Comparison of ENCODE assay signal across 25 cellular contexts in the genomic region with DNA sequence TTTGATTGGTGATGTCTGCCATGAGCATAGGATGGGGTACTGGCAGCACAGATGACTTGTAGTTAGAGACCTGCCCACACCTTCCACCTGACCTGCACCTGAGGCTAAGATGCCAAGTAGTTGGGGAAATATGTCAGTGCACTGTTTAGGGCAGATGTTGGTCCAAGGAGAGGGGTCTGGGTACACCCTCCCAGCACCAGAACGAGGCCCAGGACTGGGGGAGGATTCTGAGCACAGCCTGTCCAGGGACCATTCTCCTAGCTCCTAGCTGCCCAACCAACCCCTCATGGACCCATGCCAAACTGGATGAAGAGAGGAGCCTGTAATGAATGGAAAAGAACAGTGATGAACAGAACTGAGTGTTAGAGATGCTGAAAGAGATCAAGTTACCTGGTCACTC. TPM values are rescaled to one million over a fixed set of nuclear protein-coding genes. Genes with fewer than 3 reads are reported as not detected.
"Had no signal": no experiment of that assay in that cellular context is flagged by ENCODE, and none has a peak within 500 bp of the region (broad histone marks: within the 10 kb centered on the region; RNA-seq: fewer than 3 reads in every experiment).

No MANE protein-coding gene starts in this region.

- DNase-seq: activated CD4-positive, alpha-beta memory T cell treated with anti-CD3 and anti-CD28 coated beads, Interleukin-2, amount 10 ng/mL, durations not matched to agents 7 days and 5 days; activated CD4-positive, alpha-beta T cell treated with anti-CD3 and anti-CD28 coated beads, Interleukin-2, amount 10 ng/mL, durations not matched to agents 7 days and 5 days; activated CD4-positive, CD25-positive, alpha-beta regulatory T cell; activated gamma-delta T cell; activated naive CD4-positive, alpha-beta T cell treated with anti-CD3 and anti-CD28 coated beads, Interleukin-2, amount 10 ng/mL, durations not matched to agents 7 days and 5 days; activated naive CD8-positive, alpha-beta T cell treated with anti-CD3 and anti-CD28 coated beads for 36 hours; activated T-cell treated with anti-CD3 and anti-CD28 coated beads, Interleukin-2, amount 50 U/mL, for 4 hours; brain microvascular endothelial cell; KG1; NCI-H1048; NCI-H69; NK-92 treated with Interleukin-12 subunit alpha and Interleukin-12 subunit beta, amount 100 ng/mL, for 24 hours; OCI-M1; Right ventricle myocardium superior; RPMI8226; SJCRH30; SK-N-SH; T-helper 1 cell had no signal

- ATAC-seq: activated CD8-positive, alpha-beta memory T cell treated with anti-CD3 and anti-CD28 coated beads, Interleukin-2, amount 10 ng/mL, durations not matched to agents 7 days and 5 days; activated T-cell treated with anti-CD3 and anti-CD28 coated beads, Interleukin-2, amount 50 U/mL, for 4 hours; Panc1 had no signal

- H3K4me3 ChIP-seq: SJCRH30 had no signal

- H3K27ac ChIP-seq: brain microvascular endothelial cell, SJCRH30, VCaP had no signal

RNA-seq across cellular contexts. Expression of a gene that starts 28.0 kb away (rescaled TPM):
- total RNA-seq: activated CD4-positive, alpha-beta memory T cell treated with anti-CD3 and anti-CD28 coated beads, Interleukin-2, amount 10 ng/mL, durations not matched to agents 7 days and 5 days; activated CD4-positive, alpha-beta T cell treated with anti-CD3 and anti-CD28 coated beads, Interleukin-2, amount 10 ng/mL, durations not matched to agents 7 days and 5 days; activated CD8-positive, alpha-beta memory T cell treated with anti-CD3 and anti-CD28 coated beads, Interleukin-2, amount 10 ng/mL, durations not matched to agents 7 days and 5 days; activated naive CD8-positive, alpha-beta T cell treated with anti-CD3 and anti-CD28 coated beads for 36 hours; activated T-cell treated with anti-CD3 and anti-CD28 coated beads, Interleukin-2, amount 50 U/mL, for 4 hours; cardiac septum; LHCN-M2; M059J; SJCRH30; T-helper 2 cell treated with Interferon-gamma antibody and Interleukin-4, amounts not matched to agents 100 ng/mL and 5 ng/mL, for 36 hours had no signal
